Comparison of ENCODE assay signal across 1 cellular context in the genomic region with DNA sequence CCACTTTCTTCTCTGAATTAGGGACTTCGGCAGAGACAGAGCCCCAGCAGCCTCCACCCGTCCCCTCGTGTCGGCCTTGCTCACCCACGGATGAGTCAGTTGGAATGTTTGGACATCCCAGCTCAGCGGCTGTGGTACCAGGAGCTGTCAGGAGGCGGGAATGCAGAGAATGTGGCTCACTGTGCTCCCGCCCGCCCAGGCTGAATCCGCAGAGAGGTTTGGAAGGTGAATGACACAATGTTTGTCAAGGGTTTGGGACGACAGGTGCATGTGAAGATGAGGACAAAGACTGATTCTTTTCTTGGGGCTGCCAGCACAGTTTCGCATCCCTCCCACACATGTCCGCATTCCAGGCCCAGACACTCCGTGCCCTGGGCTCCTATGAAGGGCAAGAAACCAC.
TF ChIP-seq lines count a peak whose summit lies in the region.

No MANE protein-coding gene starts in this region.

TF ChIP-seq in HepG2, 621 proteins besides CTCF, POLR2A, EP300 and RAD21 (continued from another document and continues in another):
- TF ChIP-seq, protein P1, sequence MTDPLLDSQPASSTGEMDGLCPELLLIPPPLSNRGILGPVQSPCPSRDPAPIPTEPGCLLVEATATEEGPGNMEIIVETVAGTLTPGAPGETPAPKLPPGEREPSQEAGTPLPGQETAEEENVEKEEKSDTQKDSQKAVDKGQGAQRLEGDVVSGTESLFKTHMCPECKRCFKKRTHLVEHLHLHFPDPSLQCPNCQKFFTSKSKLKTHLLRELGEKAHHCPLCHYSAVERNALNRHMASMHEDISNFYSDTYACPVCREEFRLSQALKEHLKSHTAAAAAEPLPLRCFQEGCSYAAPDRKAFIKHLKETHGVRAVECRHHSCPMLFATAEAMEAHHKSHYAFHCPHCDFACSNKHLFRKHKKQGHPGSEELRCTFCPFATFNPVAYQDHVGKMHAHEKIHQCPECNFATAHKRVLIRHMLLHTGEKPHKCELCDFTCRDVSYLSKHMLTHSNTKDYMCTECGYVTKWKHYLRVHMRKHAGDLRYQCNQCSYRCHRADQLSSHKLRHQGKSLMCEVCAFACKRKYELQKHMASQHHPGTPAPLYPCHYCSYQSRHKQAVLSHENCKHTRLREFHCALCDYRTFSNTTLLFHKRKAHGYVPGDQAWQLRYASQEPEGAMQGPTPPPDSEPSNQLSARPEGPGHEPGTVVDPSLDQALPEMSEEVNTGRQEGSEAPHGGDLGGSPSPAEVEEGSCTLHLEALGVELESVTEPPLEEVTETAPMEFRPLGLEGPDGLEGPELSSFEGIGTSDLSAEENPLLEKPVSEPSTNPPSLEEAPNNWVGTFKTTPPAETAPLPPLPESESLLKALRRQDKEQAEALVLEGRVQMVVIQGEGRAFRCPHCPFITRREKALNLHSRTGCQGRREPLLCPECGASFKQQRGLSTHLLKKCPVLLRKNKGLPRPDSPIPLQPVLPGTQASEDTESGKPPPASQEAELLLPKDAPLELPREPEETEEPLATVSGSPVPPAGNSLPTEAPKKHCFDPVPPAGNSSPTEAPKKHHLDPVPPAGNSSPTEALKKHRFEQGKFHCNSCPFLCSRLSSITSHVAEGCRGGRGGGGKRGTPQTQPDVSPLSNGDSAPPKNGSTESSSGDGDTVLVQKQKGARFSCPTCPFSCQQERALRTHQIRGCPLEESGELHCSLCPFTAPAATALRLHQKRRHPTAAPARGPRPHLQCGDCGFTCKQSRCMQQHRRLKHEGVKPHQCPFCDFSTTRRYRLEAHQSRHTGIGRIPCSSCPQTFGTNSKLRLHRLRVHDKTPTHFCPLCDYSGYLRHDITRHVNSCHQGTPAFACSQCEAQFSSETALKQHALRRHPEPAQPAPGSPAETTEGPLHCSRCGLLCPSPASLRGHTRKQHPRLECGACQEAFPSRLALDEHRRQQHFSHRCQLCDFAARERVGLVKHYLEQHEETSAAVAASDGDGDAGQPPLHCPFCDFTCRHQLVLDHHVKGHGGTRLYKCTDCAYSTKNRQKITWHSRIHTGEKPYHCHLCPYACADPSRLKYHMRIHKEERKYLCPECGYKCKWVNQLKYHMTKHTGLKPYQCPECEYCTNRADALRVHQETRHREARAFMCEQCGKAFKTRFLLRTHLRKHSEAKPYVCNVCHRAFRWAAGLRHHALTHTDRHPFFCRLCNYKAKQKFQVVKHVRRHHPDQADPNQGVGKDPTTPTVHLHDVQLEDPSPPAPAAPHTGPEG (CRISPR knock-in tag; IDR thresholded peaks at IDR 0.05) = peak; percentile 87
- TF ChIP-seq HNRNPH1 (optimal IDR thresholded peaks at IDR 0.05; ENCODE audit: low read depth, low read length) = no peak
- TF ChIP-seq MIER3 (CRISPR knock-in tag; IDR thresholded peaks at IDR 0.05; ENCODE audit: borderline replicate concordance) = peak; percentile 71
- TF ChIP-seq, protein P2, sequence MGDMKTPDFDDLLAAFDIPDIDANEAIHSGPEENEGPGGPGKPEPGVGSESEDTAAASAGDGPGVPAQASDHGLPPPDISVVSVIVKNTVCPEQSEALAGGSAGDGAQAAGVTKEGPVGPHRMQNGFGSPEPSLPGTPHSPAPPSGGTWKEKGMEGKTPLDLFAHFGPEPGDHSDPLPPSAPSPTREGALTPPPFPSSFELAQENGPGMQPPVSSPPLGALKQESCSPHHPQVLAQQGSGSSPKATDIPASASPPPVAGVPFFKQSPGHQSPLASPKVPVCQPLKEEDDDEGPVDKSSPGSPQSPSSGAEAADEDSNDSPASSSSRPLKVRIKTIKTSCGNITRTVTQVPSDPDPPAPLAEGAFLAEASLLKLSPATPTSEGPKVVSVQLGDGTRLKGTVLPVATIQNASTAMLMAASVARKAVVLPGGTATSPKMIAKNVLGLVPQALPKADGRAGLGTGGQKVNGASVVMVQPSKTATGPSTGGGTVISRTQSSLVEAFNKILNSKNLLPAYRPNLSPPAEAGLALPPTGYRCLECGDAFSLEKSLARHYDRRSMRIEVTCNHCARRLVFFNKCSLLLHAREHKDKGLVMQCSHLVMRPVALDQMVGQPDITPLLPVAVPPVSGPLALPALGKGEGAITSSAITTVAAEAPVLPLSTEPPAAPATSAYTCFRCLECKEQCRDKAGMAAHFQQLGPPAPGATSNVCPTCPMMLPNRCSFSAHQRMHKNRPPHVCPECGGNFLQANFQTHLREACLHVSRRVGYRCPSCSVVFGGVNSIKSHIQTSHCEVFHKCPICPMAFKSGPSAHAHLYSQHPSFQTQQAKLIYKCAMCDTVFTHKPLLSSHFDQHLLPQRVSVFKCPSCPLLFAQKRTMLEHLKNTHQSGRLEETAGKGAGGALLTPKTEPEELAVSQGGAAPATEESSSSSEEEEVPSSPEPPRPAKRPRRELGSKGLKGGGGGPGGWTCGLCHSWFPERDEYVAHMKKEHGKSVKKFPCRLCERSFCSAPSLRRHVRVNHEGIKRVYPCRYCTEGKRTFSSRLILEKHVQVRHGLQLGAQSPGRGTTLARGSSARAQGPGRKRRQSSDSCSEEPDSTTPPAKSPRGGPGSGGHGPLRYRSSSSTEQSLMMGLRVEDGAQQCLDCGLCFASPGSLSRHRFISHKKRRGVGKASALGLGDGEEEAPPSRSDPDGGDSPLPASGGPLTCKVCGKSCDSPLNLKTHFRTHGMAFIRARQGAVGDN (CRISPR knock-in tag; IDR thresholded peaks at IDR 0.05) = peak; percentile 86
- TF ChIP-seq, protein P3, sequence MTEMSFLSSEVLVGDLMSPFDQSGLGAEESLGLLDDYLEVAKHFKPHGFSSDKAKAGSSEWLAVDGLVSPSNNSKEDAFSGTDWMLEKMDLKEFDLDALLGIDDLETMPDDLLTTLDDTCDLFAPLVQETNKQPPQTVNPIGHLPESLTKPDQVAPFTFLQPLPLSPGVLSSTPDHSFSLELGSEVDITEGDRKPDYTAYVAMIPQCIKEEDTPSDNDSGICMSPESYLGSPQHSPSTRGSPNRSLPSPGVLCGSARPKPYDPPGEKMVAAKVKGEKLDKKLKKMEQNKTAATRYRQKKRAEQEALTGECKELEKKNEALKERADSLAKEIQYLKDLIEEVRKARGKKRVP (CRISPR knock-in tag; IDR thresholded peaks at IDR 0.05) = peak in 1 of 2 experiments; percentile 74; a peak in 2 of 4 replicates
- no peak for TF ChIP-seq GTF2F1 (IDR thresholded peaks at IDR 0.05; ENCODE audit: low read length)
- TF ChIP-seq ZNF124 (CRISPR knock-in tag; IDR thresholded peaks at IDR 0.05) = no peak
- no peak for TF ChIP-seq KLF9 (CRISPR knock-in tag; IDR thresholded peaks at IDR 0.05; ENCODE audit: low read depth)
- no peak for TF ChIP-seq ZSCAN12 (CRISPR knock-in tag; IDR thresholded peaks at IDR 0.05)
- TF ChIP-seq CENPT (CRISPR knock-in tag; IDR thresholded peaks at IDR 0.05; ENCODE audit: low read depth) = no peak
- no peak for TF ChIP-seq ZNF839 (CRISPR knock-in tag; IDR thresholded peaks at IDR 0.05; ENCODE audit: borderline replicate concordance)
- TF ChIP-seq KMT2B (CRISPR knock-in tag; IDR thresholded peaks at IDR 0.05) = no peak
- no peak for TF ChIP-seq RFXAP (CRISPR knock-in tag; IDR thresholded peaks at IDR 0.05; ENCODE audit: borderline replicate concordance)
- TF ChIP-seq, protein P4, sequence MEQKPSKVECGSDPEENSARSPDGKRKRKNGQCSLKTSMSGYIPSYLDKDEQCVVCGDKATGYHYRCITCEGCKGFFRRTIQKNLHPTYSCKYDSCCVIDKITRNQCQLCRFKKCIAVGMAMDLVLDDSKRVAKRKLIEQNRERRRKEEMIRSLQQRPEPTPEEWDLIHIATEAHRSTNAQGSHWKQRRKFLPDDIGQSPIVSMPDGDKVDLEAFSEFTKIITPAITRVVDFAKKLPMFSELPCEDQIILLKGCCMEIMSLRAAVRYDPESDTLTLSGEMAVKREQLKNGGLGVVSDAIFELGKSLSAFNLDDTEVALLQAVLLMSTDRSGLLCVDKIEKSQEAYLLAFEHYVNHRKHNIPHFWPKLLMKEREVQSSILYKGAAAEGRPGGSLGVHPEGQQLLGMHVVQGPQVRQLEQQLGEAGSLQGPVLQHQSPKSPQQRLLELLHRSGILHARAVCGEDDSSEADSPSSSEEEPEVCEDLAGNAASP (CRISPR knock-in tag; IDR thresholded peaks at IDR 0.05; ENCODE audit: borderline replicate concordance) = peak; percentile 78; the same call in 1 of the 2 replicates
- TF ChIP-seq ATM (IDR thresholded peaks at IDR 0.05; ENCODE audit: borderline replicate concordance) = no peak
- TF ChIP-seq MED1 (CRISPR knock-in tag; IDR thresholded peaks at IDR 0.05) = peak; percentile 78
- TF ChIP-seq WIZ (CRISPR knock-in tag; IDR thresholded peaks at IDR 0.05) = no peak
- TF ChIP-seq, protein P5, sequence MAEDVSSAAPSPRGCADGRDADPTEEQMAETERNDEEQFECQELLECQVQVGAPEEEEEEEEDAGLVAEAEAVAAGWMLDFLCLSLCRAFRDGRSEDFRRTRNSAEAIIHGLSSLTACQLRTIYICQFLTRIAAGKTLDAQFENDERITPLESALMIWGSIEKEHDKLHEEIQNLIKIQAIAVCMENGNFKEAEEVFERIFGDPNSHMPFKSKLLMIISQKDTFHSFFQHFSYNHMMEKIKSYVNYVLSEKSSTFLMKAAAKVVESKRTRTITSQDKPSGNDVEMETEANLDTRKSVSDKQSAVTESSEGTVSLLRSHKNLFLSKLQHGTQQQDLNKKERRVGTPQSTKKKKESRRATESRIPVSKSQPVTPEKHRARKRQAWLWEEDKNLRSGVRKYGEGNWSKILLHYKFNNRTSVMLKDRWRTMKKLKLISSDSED (CRISPR knock-in tag; IDR thresholded peaks at IDR 0.05) = no peak
- no peak for TF ChIP-seq ZNF3 (CRISPR knock-in tag; IDR thresholded peaks at IDR 0.05)
- TF ChIP-seq KDM3A (CRISPR knock-in tag; IDR thresholded peaks at IDR 0.05; ENCODE audit: low read depth) = no peak
- no peak for TF ChIP-seq ZKSCAN8 (CRISPR knock-in tag; IDR thresholded peaks at IDR 0.05; ENCODE audit: borderline replicate concordance)
- TF ChIP-seq RELA (CRISPR knock-in tag; IDR thresholded peaks at IDR 0.05) = no peak
- TF ChIP-seq, protein P6, sequence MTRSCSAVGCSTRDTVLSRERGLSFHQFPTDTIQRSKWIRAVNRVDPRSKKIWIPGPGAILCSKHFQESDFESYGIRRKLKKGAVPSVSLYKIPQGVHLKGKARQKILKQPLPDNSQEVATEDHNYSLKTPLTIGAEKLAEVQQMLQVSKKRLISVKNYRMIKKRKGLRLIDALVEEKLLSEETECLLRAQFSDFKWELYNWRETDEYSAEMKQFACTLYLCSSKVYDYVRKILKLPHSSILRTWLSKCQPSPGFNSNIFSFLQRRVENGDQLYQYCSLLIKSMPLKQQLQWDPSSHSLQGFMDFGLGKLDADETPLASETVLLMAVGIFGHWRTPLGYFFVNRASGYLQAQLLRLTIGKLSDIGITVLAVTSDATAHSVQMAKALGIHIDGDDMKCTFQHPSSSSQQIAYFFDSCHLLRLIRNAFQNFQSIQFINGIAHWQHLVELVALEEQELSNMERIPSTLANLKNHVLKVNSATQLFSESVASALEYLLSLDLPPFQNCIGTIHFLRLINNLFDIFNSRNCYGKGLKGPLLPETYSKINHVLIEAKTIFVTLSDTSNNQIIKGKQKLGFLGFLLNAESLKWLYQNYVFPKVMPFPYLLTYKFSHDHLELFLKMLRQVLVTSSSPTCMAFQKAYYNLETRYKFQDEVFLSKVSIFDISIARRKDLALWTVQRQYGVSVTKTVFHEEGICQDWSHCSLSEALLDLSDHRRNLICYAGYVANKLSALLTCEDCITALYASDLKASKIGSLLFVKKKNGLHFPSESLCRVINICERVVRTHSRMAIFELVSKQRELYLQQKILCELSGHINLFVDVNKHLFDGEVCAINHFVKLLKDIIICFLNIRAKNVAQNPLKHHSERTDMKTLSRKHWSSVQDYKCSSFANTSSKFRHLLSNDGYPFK (CRISPR knock-in tag; IDR thresholded peaks at IDR 0.05; ENCODE audit: borderline replicate concordance) = no peak
- TF ChIP-seq, protein P7, sequence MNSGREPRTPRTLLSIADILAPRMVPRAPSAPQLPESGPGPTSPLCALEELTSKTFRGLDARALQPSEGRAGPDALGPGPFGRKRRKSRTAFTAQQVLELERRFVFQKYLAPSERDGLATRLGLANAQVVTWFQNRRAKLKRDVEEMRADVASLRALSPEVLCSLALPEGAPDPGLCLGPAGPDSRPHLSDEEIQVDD (CRISPR knock-in tag; IDR thresholded peaks at IDR 0.05; ENCODE audit: borderline replicate concordance) = no peak
- TF ChIP-seq ERF (CRISPR knock-in tag; IDR thresholded peaks at IDR 0.05) = no peak
- TF ChIP-seq, protein P8, sequence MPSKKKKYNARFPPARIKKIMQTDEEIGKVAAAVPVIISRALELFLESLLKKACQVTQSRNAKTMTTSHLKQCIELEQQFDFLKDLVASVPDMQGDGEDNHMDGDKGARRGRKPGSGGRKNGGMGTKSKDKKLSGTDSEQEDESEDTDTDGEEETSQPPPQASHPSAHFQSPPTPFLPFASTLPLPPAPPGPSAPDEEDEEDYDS (CRISPR knock-in tag; IDR thresholded peaks at IDR 0.05) = no peak
- no peak for TF ChIP-seq ZFP62 (CRISPR knock-in tag; IDR thresholded peaks at IDR 0.05)
- no peak for TF ChIP-seq AHR (CRISPR knock-in tag; IDR thresholded peaks at IDR 0.05)
- TF ChIP-seq SETDB1 (CRISPR knock-in tag; IDR thresholded peaks at IDR 0.05; ENCODE audit: borderline replicate concordance) = no peak
- TF ChIP-seq, protein P9, sequence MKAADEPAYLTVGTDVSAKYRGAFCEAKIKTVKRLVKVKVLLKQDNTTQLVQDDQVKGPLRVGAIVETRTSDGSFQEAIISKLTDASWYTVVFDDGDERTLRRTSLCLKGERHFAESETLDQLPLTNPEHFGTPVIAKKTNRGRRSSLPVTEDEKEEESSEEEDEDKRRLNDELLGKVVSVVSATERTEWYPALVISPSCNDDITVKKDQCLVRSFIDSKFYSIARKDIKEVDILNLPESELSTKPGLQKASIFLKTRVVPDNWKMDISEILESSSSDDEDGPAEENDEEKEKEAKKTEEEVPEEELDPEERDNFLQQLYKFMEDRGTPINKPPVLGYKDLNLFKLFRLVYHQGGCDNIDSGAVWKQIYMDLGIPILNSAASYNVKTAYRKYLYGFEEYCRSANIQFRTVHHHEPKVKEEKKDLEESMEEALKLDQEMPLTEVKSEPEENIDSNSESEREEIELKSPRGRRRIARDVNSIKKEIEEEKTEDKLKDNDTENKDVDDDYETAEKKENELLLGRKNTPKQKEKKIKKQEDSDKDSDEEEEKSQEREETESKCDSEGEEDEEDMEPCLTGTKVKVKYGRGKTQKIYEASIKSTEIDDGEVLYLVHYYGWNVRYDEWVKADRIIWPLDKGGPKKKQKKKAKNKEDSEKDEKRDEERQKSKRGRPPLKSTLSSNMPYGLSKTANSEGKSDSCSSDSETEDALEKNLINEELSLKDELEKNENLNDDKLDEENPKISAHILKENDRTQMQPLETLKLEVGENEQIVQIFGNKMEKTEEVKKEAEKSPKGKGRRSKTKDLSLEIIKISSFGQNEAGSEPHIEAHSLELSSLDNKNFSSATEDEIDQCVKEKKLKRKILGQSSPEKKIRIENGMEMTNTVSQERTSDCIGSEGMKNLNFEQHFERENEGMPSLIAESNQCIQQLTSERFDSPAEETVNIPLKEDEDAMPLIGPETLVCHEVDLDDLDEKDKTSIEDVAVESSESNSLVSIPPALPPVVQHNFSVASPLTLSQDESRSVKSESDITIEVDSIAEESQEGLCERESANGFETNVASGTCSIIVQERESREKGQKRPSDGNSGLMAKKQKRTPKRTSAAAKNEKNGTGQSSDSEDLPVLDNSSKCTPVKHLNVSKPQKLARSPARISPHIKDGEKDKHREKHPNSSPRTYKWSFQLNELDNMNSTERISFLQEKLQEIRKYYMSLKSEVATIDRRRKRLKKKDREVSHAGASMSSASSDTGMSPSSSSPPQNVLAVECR (CRISPR knock-in tag; IDR thresholded peaks at IDR 0.05; ENCODE audit: borderline replicate concordance) = no peak; the same call in 1 of the 2 replicates
- peak; percentile 99 for TF ChIP-seq TEAD3 (CRISPR knock-in tag; optimal IDR thresholded peaks at IDR 0.05; ENCODE audit: borderline replicate concordance)
- TF ChIP-seq PHF20 (CRISPR knock-in tag; IDR thresholded peaks at IDR 0.05) = no peak
- TF ChIP-seq TAF1 (CRISPR knock-in tag; IDR thresholded peaks at IDR 0.05) = no peak
- no peak for TF ChIP-seq YEATS4 (CRISPR knock-in tag; IDR thresholded peaks at IDR 0.05; ENCODE audit: borderline replicate concordance)
- no peak for TF ChIP-seq HES4 (CRISPR knock-in tag; IDR thresholded peaks at IDR 0.05; ENCODE audit: borderline replicate concordance)
